In genomic region chr7:56063882-56064625, GRCh38 we compare ENCODE assay signal across 1 cellular context.
A peak's percentile ranks its signal among the peaks of the same experiment; 100 is the strongest.
TF ChIP-seq lines count a peak whose summit lies in the region.

TSS of gene SUMF2 (plus strand) at chr7:56064286. CDS start at chr7:56064312, 26 bp downstream.

TF ChIP-seq in HepG2, 621 proteins besides CTCF, POLR2A, EP300 and RAD21 (continued from another document and continues in another):
- TF ChIP-seq ZNF124 (CRISPR knock-in tag; IDR thresholded peaks at IDR 0.05) (no peak; the same call in 1 of the 2 replicates), ZBTB14 (CRISPR knock-in tag; IDR thresholded peaks at IDR 0.05) (peak; percentile 25; the same call in 1 of the 2 replicates), CBX5 (CRISPR knock-in tag; IDR thresholded peaks at IDR 0.05; ENCODE audit: borderline replicate concordance) (no peak), ZNF44 (CRISPR knock-in tag; IDR thresholded peaks at IDR 0.05) (no peak), ZNF232 (CRISPR knock-in tag; IDR thresholded peaks at IDR 0.05; ENCODE audit: borderline replicate concordance) (peak; percentile 69; the same call in 1 of the 2 replicates), ZNF577 (CRISPR knock-in tag; IDR thresholded peaks at IDR 0.05; ENCODE audit: borderline replicate concordance, low read depth) (no peak), ZNF770 (CRISPR knock-in tag; IDR thresholded peaks at IDR 0.05) (no peak), ZNF740 (CRISPR knock-in tag; IDR thresholded peaks at IDR 0.05) (no peak), SNAI1 (CRISPR knock-in tag; IDR thresholded peaks at IDR 0.05; ENCODE audit: borderline replicate concordance) (0 out of 2 replicates have a peak, but pooled peaks have one; percentile 41), ZSCAN29 (CRISPR knock-in tag; conservative IDR thresholded peaks at IDR 0.05) (no peak), SKI (IDR thresholded peaks at IDR 0.05; ENCODE audit: partially characterized antibody) (no peak), PITX1 (CRISPR knock-in tag; IDR thresholded peaks at IDR 0.05) (peak; percentile 70), EZH2 (conservative IDR thresholded peaks at IDR 0.05; ENCODE audit: low read depth, low read length) (no peak), TAF15 (IDR thresholded peaks at IDR 0.05; ENCODE audit: low read depth, low read length, poor library complexity, severe bottlenecking) (peak; percentile 92), JUN (CRISPR knock-in tag; IDR thresholded peaks at IDR 0.05) (no peak), HOXD1 (CRISPR knock-in tag; IDR thresholded peaks at IDR 0.05) (peak; percentile 35; the same call in 1 of the 2 replicates), ZBTB21 (CRISPR knock-in tag; IDR thresholded peaks at IDR 0.05) (0 out of 2 replicates have a peak, but pooled peaks have one; percentile 16), KLF13 (CRISPR knock-in tag; IDR thresholded peaks at IDR 0.05) (no peak), ZBTB33 (CRISPR knock-in tag; IDR thresholded peaks at IDR 0.05) (no peak; the same call in 1 of the 2 replicates), IKZF5 (CRISPR knock-in tag; IDR thresholded peaks at IDR 0.05) (peak; percentile 42; the same call in 1 of the 2 replicates), ATF3 (CRISPR knock-in tag; IDR thresholded peaks at IDR 0.05) (no peak), NONO (IDR thresholded peaks at IDR 0.05) (no peak), NONO (CRISPR knock-in tag; conservative IDR thresholded peaks at IDR 0.05) (peak; percentile 94), ZNF382 (CRISPR knock-in tag; IDR thresholded peaks at IDR 0.05; ENCODE audit: borderline replicate concordance) (no peak), KAT8 (CRISPR knock-in tag; IDR thresholded peaks at IDR 0.05) (peak; percentile 78), GFI1 (CRISPR knock-in tag; IDR thresholded peaks at IDR 0.05; ENCODE audit: borderline replicate concordance) (no peak), ARNTL (CRISPR knock-in tag; IDR thresholded peaks at IDR 0.05) (no peak), NAIF1 (CRISPR knock-in tag; IDR thresholded peaks at IDR 0.05; ENCODE audit: borderline replicate concordance) (peak; percentile 72; the same call in 1 of the 2 replicates), CHCHD3 (CRISPR knock-in tag; IDR thresholded peaks at IDR 0.05) (no peak), NBN (conservative IDR thresholded peaks at IDR 0.05) (no peak), ZNF644 (CRISPR knock-in tag; IDR thresholded peaks at IDR 0.05; ENCODE audit: low read depth) (no peak), MIER3 (CRISPR knock-in tag; IDR thresholded peaks at IDR 0.05; ENCODE audit: borderline replicate concordance) (peak; percentile 32; the same call in 1 of the 2 replicates), MZF1 (CRISPR knock-in tag; IDR thresholded peaks at IDR 0.05; ENCODE audit: borderline replicate concordance) (no peak), ZNF749 (CRISPR knock-in tag; IDR thresholded peaks at IDR 0.05; ENCODE audit: borderline replicate concordance) (0 out of 2 replicates have a peak, but pooled peaks have one; percentile 29), WIZ (CRISPR knock-in tag; IDR thresholded peaks at IDR 0.05) (no peak), ZNF335 (CRISPR knock-in tag; IDR thresholded peaks at IDR 0.05) (0 out of 2 replicates have a peak, but pooled peaks have one; percentile 18), ZBTB34 (CRISPR knock-in tag; IDR thresholded peaks at IDR 0.05) (peak; percentile 82; the same call in 1 of the 2 replicates), SPEN (CRISPR knock-in tag; IDR thresholded peaks at IDR 0.05; ENCODE audit: low read depth) (peak; percentile 72; the same call in 1 of the 2 replicates), ZNF567 (CRISPR knock-in tag; IDR thresholded peaks at IDR 0.05; ENCODE audit: borderline replicate concordance) (no peak), ETS1 (CRISPR knock-in tag; IDR thresholded peaks at IDR 0.05) (no peak), RAD51 (IDR thresholded peaks at IDR 0.05; ENCODE audit: borderline replicate concordance) (no peak), HDAC2 (CRISPR knock-in tag; IDR thresholded peaks at IDR 0.05) (peak; percentile 59)
- TF ChIP-seq, protein P1, sequence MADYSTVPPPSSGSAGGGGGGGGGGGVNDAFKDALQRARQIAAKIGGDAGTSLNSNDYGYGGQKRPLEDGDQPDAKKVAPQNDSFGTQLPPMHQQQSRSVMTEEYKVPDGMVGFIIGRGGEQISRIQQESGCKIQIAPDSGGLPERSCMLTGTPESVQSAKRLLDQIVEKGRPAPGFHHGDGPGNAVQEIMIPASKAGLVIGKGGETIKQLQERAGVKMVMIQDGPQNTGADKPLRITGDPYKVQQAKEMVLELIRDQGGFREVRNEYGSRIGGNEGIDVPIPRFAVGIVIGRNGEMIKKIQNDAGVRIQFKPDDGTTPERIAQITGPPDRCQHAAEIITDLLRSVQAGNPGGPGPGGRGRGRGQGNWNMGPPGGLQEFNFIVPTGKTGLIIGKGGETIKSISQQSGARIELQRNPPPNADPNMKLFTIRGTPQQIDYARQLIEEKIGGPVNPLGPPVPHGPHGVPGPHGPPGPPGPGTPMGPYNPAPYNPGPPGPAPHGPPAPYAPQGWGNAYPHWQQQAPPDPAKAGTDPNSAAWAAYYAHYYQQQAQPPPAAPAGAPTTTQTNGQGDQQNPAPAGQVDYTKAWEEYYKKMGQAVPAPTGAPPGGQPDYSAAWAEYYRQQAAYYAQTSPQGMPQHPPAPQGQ (CRISPR knock-in tag; IDR thresholded peaks at IDR 0.05; ENCODE audit: borderline replicate concordance): peak; percentile 50; the same call in 1 of the 2 replicates
- TF ChIP-seq, protein P2, sequence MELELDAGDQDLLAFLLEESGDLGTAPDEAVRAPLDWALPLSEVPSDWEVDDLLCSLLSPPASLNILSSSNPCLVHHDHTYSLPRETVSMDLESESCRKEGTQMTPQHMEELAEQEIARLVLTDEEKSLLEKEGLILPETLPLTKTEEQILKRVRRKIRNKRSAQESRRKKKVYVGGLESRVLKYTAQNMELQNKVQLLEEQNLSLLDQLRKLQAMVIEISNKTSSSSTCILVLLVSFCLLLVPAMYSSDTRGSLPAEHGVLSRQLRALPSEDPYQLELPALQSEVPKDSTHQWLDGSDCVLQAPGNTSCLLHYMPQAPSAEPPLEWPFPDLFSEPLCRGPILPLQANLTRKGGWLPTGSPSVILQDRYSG (CRISPR knock-in tag; IDR thresholded peaks at IDR 0.05): no peak
- TF ChIP-seq, protein P3, sequence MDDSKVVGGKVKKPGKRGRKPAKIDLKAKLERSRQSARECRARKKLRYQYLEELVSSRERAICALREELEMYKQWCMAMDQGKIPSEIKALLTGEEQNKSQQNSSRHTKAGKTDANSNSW (CRISPR knock-in tag; IDR thresholded peaks at IDR 0.05; ENCODE audit: borderline replicate concordance): no peak; the same call in 1 of the 2 replicates
- TF ChIP-seq, protein P4, sequence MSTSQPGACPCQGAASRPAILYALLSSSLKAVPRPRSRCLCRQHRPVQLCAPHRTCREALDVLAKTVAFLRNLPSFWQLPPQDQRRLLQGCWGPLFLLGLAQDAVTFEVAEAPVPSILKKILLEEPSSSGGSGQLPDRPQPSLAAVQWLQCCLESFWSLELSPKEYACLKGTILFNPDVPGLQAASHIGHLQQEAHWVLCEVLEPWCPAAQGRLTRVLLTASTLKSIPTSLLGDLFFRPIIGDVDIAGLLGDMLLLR (CRISPR knock-in tag; IDR thresholded peaks at IDR 0.05): peak; percentile 82
